26 cellular contexts compared by ENCODE assay signal in the genomic region with DNA sequence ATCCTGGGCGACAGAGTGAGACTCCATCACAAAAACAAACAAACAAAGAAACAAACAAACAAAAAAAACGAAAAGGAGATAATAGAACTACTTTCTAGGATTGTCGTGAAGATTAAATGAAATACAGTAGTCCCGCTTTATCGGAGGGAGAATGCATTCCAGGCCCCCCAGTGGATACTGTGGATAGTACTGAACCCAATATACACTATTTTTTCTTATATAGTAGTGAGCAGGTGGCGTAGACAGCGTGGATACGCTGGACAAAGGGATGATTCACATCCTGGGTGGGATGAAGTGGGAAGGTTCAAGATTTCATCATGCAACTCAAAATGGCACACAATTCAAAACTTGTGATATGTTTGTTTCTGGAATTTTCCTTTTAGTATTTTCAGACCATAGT. TPM values are rescaled to one million over a fixed set of nuclear protein-coding genes. Genes with fewer than 3 reads are reported as not detected.
"Had no signal": no experiment of that assay in that cellular context is flagged by ENCODE, and none has a peak within 500 bp of the region (broad histone marks: within the 10 kb centered on the region; RNA-seq: fewer than 3 reads in every experiment).

No MANE protein-coding gene starts in this region.

- FAIRE-seq: islet of Langerhans, pancreas had no signal

- H3K27ac ChIP-seq: coronary artery, gastrocnemius medialis, heart right ventricle, left lung, lower lobe of right lung, pancreas, psoas muscle, right lobe of liver, spleen, testis, tibial nerve, upper lobe of right lung, vagina had no signal

- H3K27me3 ChIP-seq: gastrocnemius medialis, pancreas, right lobe of liver, testis, tibial nerve, upper lobe of right lung, vagina had no signal

- H3K36me3 ChIP-seq: gastrocnemius medialis, heart right ventricle, left lung, lower lobe of right lung, pancreas, right lobe of liver, spleen, tibial nerve, upper lobe of right lung, vagina had no signal

- DNase-seq: effector CD4-positive, alpha-beta T cell; gastrocnemius medialis; heart right ventricle; hypothalamus; left lung; lower lobe of right lung; natural killer cell; nucleus accumbens; pancreas; psoas muscle; retina; right lobe of liver; spleen; stimulated activated CD4-positive, alpha-beta T cell treated with anti-CD3 and anti-CD28 coated beads, Interleukin-15, amount 100 ng/mL, for 24 hours; stimulated activated CD4-positive, alpha-beta T cell treated with anti-CD3 and anti-CD28 coated beads, Interleukin-1b, Interleukin-23, amount 100 ng/mL, for 48 hours; stimulated activated CD4-positive, alpha-beta T cell treated with anti-CD3 and anti-CD28 coated beads, Interleukin-4, amount 100 ng/mL, for 24 hours; stimulated activated naive CD8-positive, alpha-beta T cell treated with anti-CD3 and anti-CD28 coated beads, Interleukin-15, amount 100 ng/mL, for 72 hours; testis; upper lobe of right lung had no signal

- H3K4me1 ChIP-seq: gastrocnemius medialis, heart right ventricle, left lung, lower lobe of right lung, pancreas, psoas muscle, right lobe of liver, spleen, testis, tibial nerve, upper lobe of right lung, vagina had no signal

- H3K9me3 ChIP-seq: gastrocnemius medialis, lower lobe of right lung, pancreas, psoas muscle, right lobe of liver, testis, tibial nerve, upper lobe of right lung, vagina had no signal

- H3K4me3 ChIP-seq: coronary artery, gastrocnemius medialis, heart right ventricle, left lung, lower lobe of right lung, pancreas, psoas muscle, right lobe of liver, spleen, testis, tibial nerve, upper lobe of right lung, vagina had no signal

- ATAC-seq: gastrocnemius medialis; heart right ventricle; left lung; natural killer cell; pancreas; psoas muscle; right lobe of liver; stimulated activated memory B cell treated with anti-CD40 and anti-IgM and Interleukin-4, amounts not matched to agents 10 μg/mL and 1 μg/mL and 100 μg/mL, for 72 hours; stimulated activated naive CD8-positive, alpha-beta T cell treated with anti-CD3 and anti-CD28 coated beads, Interleukin-15, amount 100 ng/mL, for 72 hours had no signal

RNA-seq across cellular contexts. Expression of gene SLC35F3, which starts 8.0 kb away (rescaled TPM):
- total RNA-seq: dermis microvascular lymphatic vessel endothelial cell, myocyte, natural killer cell, right lobe of liver had no signal
